Comparison of ENCODE assay signal across 34 cellular contexts in the genomic region with DNA sequence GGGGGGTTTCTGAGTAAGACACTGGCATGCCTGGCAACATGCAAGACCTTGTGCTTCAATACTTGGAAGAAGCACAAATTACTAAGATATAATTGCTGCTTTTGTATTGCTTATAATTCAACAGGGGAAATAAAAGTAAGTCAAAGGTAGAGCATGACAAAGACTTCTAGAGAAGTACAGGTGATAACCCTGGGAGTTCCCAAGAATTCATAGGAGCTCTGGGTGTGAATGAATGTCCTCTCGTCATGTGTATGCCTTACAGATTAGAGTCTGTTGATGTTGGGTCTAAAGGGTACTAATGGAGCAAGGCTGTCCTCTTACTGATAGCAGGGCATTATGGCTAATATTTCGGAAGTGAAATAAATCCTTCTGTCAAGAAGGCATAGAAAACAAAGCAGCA.
"Had no signal": no experiment of that assay in that cellular context is flagged by ENCODE, and none has a peak within 500 bp of the region (broad histone marks: within the 10 kb centered on the region; RNA-seq: fewer than 3 reads in every experiment).

No MANE protein-coding gene starts in this region.

- DNase-seq: Karpas-422, Kasumi-1, MG63, MM.1S, MV-4-11, NCI-H1048, NCI-H1092 treated with DMSO at 0.1 percent for 48 hours, NCI-H1105, NCI-H1105 treated with DMSO at 0.1 percent for 48 hours, NCI-H1417, NCI-H1417 treated with DMSO at 0.1 percent for 48 hours, NCI-H1436, NCI-H1436 treated with DMSO at 0.1 percent for 48 hours, NCI-H146, NCI-H1694, NCI-H1694 treated with DMSO at 0.1 percent for 48 hours, NCI-H187, NCI-H187 treated with DMSO at 0.1 percent for 48 hours, NCI-H1930, NCI-H2029, NCI-H2029 treated with DMSO at 0.1 percent for 48 hours, NCI-H2081, NCI-H2081 treated with DMSO at 0.1 percent for 48 hours, NCI-H2107, NCI-H2171, NCI-H2171 treated with DMSO at 0.1 percent for 48 hours, NCI-H2227 treated with DMSO at 0.1 percent for 48 hours, NCI-H226, NCI-H345, NCI-H446, NCI-H446 treated with DMSO at 0.1 percent for 48 hours, NCI-H510A, NCI-H510A treated with DMSO at 0.1 percent for 48 hours had no signal

- H3K27ac ChIP-seq: KMS-11 had no signal

- H3K36me3 ChIP-seq: MG63 had no signal

- H3K9ac ChIP-seq: KMS-11 had no signal

- H3K4me3 ChIP-seq: MG63 had no signal

- H3K27me3 ChIP-seq: MG63 had no signal
